7 cellular contexts compared by ENCODE assay signal in genomic region chr15:45370042-45370441, GRCh38. TPM values are rescaled to one million over a fixed set of nuclear protein-coding genes. Genes with fewer than 3 reads are reported as not detected.
DNase-seq lines count a peak whose midpoint lies in the region; ATAC-seq, FAIRE-seq and TF ChIP-seq lines count a peak whose summit lies in the region.
"Not testable (repeated sequence)": the region's sequence is repeated elsewhere in the genome, so short reads cannot be mapped to it uniquely, and the experiment has no call there.

No MANE protein-coding gene starts in this region.

- not testable (repeated sequence) for DNase-seq in GM12891 (ENCODE audit: insufficient read length, low spot score); body of pancreas; caudate nucleus (lab: John Stamatoyannopoulos, UW); dorsolateral prefrontal cortex; substantia nigra (lab: John Stamatoyannopoulos, UW)
- peak in 1 of 2 donors; percentile 6 for DNase-seq in thyroid gland

- TF ChIP-seq CTCF in body of pancreas (IDR thresholded peaks at IDR 0.05); dorsolateral prefrontal cortex (IDR thresholded peaks at IDR 0.05 in 54 of 56, conservative IDR thresholded peaks at IDR 0.05 in 2 of 56; ENCODE audit: low read depth in 1 of 56, partially characterized antibody in 56 of 56); thyroid gland (IDR thresholded peaks at IDR 0.05): not testable (repeated sequence)

- H3K27ac ChIP-seq in angular gyrus (ENCODE audit: low read depth, low read length) (peak overlapping the region; percentile 76), body of pancreas (peak overlapping the region in 3 of 4 donors; percentile 46 to 94 (median 62)), caudate nucleus (ENCODE audit: low read depth, low read length) (peak overlapping the region; percentile 53), dorsolateral prefrontal cortex (peak overlapping the region; percentile 13 to 99 (median 96)), substantia nigra (ENCODE audit: low read depth, low read length, poor library complexity, severe bottlenecking) (peak overlapping the region; percentile 98), thyroid gland (peak overlapping the region; percentile 2 to 60 (median 50))

- not testable (repeated sequence) for TF ChIP-seq POLR2A in GM12891 (IDR thresholded peaks at IDR 0.05; ENCODE audit: low read depth, low read length); body of pancreas (IDR thresholded peaks at IDR 0.05); thyroid gland (IDR thresholded peaks at IDR 0.05)

- intact Hi-C loops in body of pancreas (cut with DNase I); thyroid gland (cut with DNase I): not testable (repeated sequence)
- intact Hi-C loops in dorsolateral prefrontal cortex (cut with DNase I) = loop anchor here in 1 of 2 donors (10.0 kb wide), 2 partner anchors 45 to 165 kb away; no protein-coding TSS in a partner anchor

- H3K4me1 ChIP-seq in body of pancreas (peaks cover 79% of the 10 kb centered on the region), thyroid gland (peaks cover 11 to 12% of the 10 kb centered on the region in 2 donors)

- peak; percentile 9 for FAIRE-seq in GM12891 (lab: Jason Lieb, UNC)

- not testable (repeated sequence) for H3K27me3 ChIP-seq in body of pancreas, dorsolateral prefrontal cortex, thyroid gland

- H3K4me3 ChIP-seq in body of pancreas; thyroid gland (replicated peaks in 1 of 3): not testable (repeated sequence)
- peak overlapping the region in 6 of 59 donors; percentile 0 to 28 (median 4) for H3K4me3 ChIP-seq in dorsolateral prefrontal cortex

- ATAC-seq in body of pancreas = not testable (repeated sequence)

- WGBS in body of pancreas, 2 donors = 17 to 22% methylated on average over 4 of the region's 4 CpGs
- WGBS in thyroid gland, 2 donors = 73 to 80% methylated on average over 4 of the region's 4 CpGs

- H3K9me3 ChIP-seq in body of pancreas, thyroid gland: not testable (repeated sequence)

- peaks cover 8 to 13% of the 10 kb centered on the region in 2 donors for H3K36me3 ChIP-seq in body of pancreas (replicated peaks in 1 of 2; ENCODE audit: insufficient read depth in 1 of 2, low read depth in 2 of 2)
- not testable (repeated sequence) for H3K36me3 ChIP-seq in thyroid gland

RNA-seq across cellular contexts. Expression of gene GATM, which starts 8.3 kb away (rescaled TPM):
- 66.5 TPM for polyA plus RNA-seq in GM12891 (2012; ENCODE audit: low read depth, missing spikeins)
- total RNA-seq in body of pancreas (1,000 to 10,000 TPM; 1,064 to 1,447 TPM), dorsolateral prefrontal cortex (100 to 1,000 TPM; 103 to 309 (median 166) TPM), thyroid gland (10 to 100 TPM; 20.6 to 62.3 (median 51.0) TPM)
